Comparison of ENCODE assay signal across 17 cellular contexts in the genomic region with DNA sequence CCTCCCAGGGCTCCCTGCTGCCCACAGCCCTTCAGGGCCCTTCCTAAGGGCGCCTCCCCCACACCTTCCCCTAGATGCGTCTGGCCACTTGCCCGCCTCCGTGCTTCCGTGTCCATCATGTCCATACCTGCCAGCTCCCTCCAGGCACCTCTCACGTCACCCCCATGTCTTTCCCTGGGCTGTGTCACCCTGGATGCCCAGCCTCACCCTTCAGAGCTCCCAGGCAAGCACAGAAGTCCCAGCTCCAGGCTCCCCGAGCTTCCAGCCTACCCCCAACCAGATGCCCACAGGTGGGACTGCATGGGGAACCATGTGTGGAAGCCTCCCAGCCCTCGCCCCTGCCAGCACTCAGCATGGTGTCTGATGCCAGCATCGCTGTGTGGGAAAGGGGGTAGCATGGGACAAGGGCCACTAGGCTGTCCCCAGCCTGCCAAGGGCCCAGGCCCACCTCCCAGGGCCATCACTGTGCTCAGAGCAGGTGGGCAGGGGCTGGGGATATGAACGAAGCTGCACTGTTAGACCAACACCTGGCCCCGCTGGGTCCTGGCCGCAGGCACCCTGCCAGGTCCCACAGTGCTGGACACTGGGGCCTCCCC. TPM values are rescaled to one million over a fixed set of nuclear protein-coding genes. Genes with fewer than 3 reads are reported as not detected.
DNase-seq lines count a peak whose midpoint lies in the region; ATAC-seq and TF ChIP-seq lines count a peak whose summit lies in the region.
"Had no signal": no experiment of that assay in that cellular context is flagged by ENCODE, and none has a peak within 500 bp of the region (broad histone marks: within the 10 kb centered on the region; RNA-seq: fewer than 3 reads in every experiment).

No MANE protein-coding gene starts in this region.

- no peaks in the 10 kb centered on the region for H3K36me3 ChIP-seq in breast epithelium
- H3K36me3 ChIP-seq: uterus had no signal

- H3K4me3 Mint-ChIP-seq in MCF 10A (ENCODE audit: unreplicated experiment) (peak overlapping the region; percentile 26), memory B cell (peak overlapping the region; percentile 39), type B pancreatic cell (peak overlapping the region; percentile 57)
- peak overlapping the region; percentile 72 for H3K4me3 Mint-ChIP-seq in activated naive CD8-positive, alpha-beta T cell

- H3K9me3 ChIP-seq in breast epithelium = no peaks in the 10 kb centered on the region
- H3K9me3 ChIP-seq: uterus had no signal

- no peaks in the 10 kb centered on the region for H3K9me3 Mint-ChIP-seq in MCF 10A (ENCODE audit: unreplicated experiment)
- no peaks in the 10 kb centered on the region for H3K9me3 Mint-ChIP-seq in activated naive CD8-positive, alpha-beta T cell (ENCODE audit: low read depth)
- no peaks in the 10 kb centered on the region for H3K9me3 Mint-ChIP-seq in memory B cell
- no peaks in the 10 kb centered on the region for H3K9me3 Mint-ChIP-seq in type B pancreatic cell

- no peak overlapping the region for H3K27ac ChIP-seq in breast epithelium
- H3K27ac ChIP-seq: hepatocyte, parathyroid adenoma, VCaP had no signal

- DNase-seq in MCF 10A (ENCODE audit: unreplicated experiment) (peak; percentile 90), breast epithelium (ENCODE audit: low spot score in 2 of 2) (no peak), memory B cell (ENCODE audit: low spot score in 2 of 2) (no peak), type B pancreatic cell (ENCODE audit: extremely low spot score, unreplicated experiment) (no peak), glomerular visceral epithelial cell (ENCODE audit: extremely low spot score) (no peak), GM20000 (ENCODE audit: low spot score) (no peak)
- DNase-seq: activated T-cell treated with anti-CD3 and anti-CD28 coated beads, Interleukin-2, amount 50 U/mL, for 48 hours; Karpas-422; NCI-H2029 treated with DMSO at 0.1 percent for 48 hours; stimulated activated CD4-positive, alpha-beta T cell treated with anti-CD3 and anti-CD28 coated beads, Interleukin-15, amount 100 ng/mL, for 24 hours had no signal

- no peak for TF ChIP-seq POLR2A in breast epithelium (IDR thresholded peaks at IDR 0.05)

- no peaks in the 10 kb centered on the region for H3K27me3 Mint-ChIP-seq in MCF 10A (ENCODE audit: insufficient read depth, unreplicated experiment)
- H3K27me3 Mint-ChIP-seq in activated naive CD8-positive, alpha-beta T cell = no peaks in the 10 kb centered on the region
- no peaks in the 10 kb centered on the region for H3K27me3 Mint-ChIP-seq in memory B cell
- H3K27me3 Mint-ChIP-seq in type B pancreatic cell = no peaks in the 10 kb centered on the region

- H3K4me1 Mint-ChIP-seq in MCF 10A (ENCODE audit: insufficient read depth, unreplicated experiment) = peaks cover 6% of the 10 kb centered on the region
- H3K4me1 Mint-ChIP-seq in activated naive CD8-positive, alpha-beta T cell (ENCODE audit: low read depth) = peaks cover 47% of the 10 kb centered on the region
- H3K4me1 Mint-ChIP-seq in memory B cell = peaks cover 3% of the 10 kb centered on the region
- H3K4me1 Mint-ChIP-seq in type B pancreatic cell (ENCODE audit: unreplicated experiment) = peaks cover 6% of the 10 kb centered on the region

- H3K4me1 ChIP-seq in breast epithelium = peaks cover 0 to 5% of the 10 kb centered on the region in 2 donors

- no TSS peak for BruUV-seq in MCF 10A (replicated peaks; lab: Mats Ljungman, UMichigan)

- POLR2A ChIA-PET in MCF 10A (lab: Yijun Ruan, JAX) = interaction anchor here (0.6 to 1.6 kb wide), 5 partner anchors 8 to 126 kb away, joined by 3 to 8 read pairs (median 5); a partner anchor contains a TSS

- H3K36me3 Mint-ChIP-seq in MCF 10A (ENCODE audit: insufficient read depth, unreplicated experiment) (peaks cover 10% of the 10 kb centered on the region), memory B cell (peaks cover 2% of the 10 kb centered on the region), type B pancreatic cell (peaks cover 6% of the 10 kb centered on the region)
- peaks cover 6% of the 10 kb centered on the region for H3K36me3 Mint-ChIP-seq in activated naive CD8-positive, alpha-beta T cell

- intact Hi-C loops in MCF 10A (cut with micrococcal nuclease) (no loop called here), breast epithelium (cut with DNase I; ENCODE audit: low total_unique reads) (loop anchor here (10.0 kb wide), 1 partner anchor 120 kb away; a partner anchor contains a TSS)

- TF ChIP-seq CTCF in MCF 10A (IDR thresholded peaks at IDR 0.05; ENCODE audit: unreplicated experiment) = no peak
- no peak for TF ChIP-seq CTCF in breast epithelium (IDR thresholded peaks at IDR 0.05)
- TF ChIP-seq CTCF in type B pancreatic cell (conservative IDR thresholded peaks at IDR 0.05) = no peak
- no peak for TF ChIP-seq CTCF in GM20000 (IDR thresholded peaks at IDR 0.05; ENCODE audit: extremely low read depth, missing control alignments)

- CTCF ChIA-PET in MCF 10A (lab: Yijun Ruan, JAX) = interaction anchor here (0.6 to 1.7 kb wide), 2 partner anchors 258 to 289 kb away, joined by 3 to 5 read pairs; no protein-coding TSS in a partner anchor

- H3K27ac Mint-ChIP-seq in MCF 10A (ENCODE audit: low read depth, unreplicated experiment) (no peak overlapping the region), memory B cell (no peak overlapping the region), type B pancreatic cell (no peak overlapping the region)
- peak overlapping the region; percentile 66 for H3K27ac Mint-ChIP-seq in activated naive CD8-positive, alpha-beta T cell

- H3K4me3 ChIP-seq in breast epithelium = no peak overlapping the region
- H3K4me3 ChIP-seq: GM12878, hepatocyte, uterus had no signal

- ATAC-seq in memory B cell (ENCODE audit: low read depth) (no peak), HG02610 (IDR thresholded peaks at IDR 0.05; ENCODE audit: unreplicated experiment) (no peak)
- ATAC-seq: GM12878 had no signal

- H3K27me3 ChIP-seq in breast epithelium = no peaks in the 10 kb centered on the region
- H3K27me3 ChIP-seq: hepatocyte, uterus had no signal

RNA-seq across cellular contexts. Expression of a gene that starts 1.9 kb away (rescaled TPM):
- total RNA-seq in MCF 10A (2022) (37.0 and 43.7 TPM in 2 replicates), breast epithelium (10 to 100 TPM; 16.5 to 22.6 (median 22.4) TPM), type B pancreatic cell (ENCODE audit: low replicate concordance) (30.6 and 31.8 TPM in 2 replicates)

RNA-seq across cellular contexts. Expression of a gene that starts 16.0 kb away (rescaled TPM):
- 105 and 121 TPM in 2 replicates for total RNA-seq in MCF 10A (2022)
- total RNA-seq in breast epithelium = 10 to 100 TPM; 67.0 to 78.7 (median 69.0) TPM
- 69.6 and 75.3 TPM in 2 replicates for total RNA-seq in type B pancreatic cell (ENCODE audit: low replicate concordance)

RNA-seq across cellular contexts. Expression of a gene that starts 27.4 kb away (rescaled TPM):
- 18.3 and 23.9 TPM in 2 replicates for total RNA-seq in MCF 10A (2022)
- total RNA-seq in breast epithelium = 10 to 100 TPM; 24.5 to 49.5 (median 36.7) TPM
- total RNA-seq in type B pancreatic cell (ENCODE audit: low replicate concordance) = 56.0 and 71.1 TPM in 2 replicates

RNA-seq across cellular contexts. Expression of a gene that starts 42.6 kb away (rescaled TPM):
- 71.9 and 76.8 TPM in 2 replicates for total RNA-seq in MCF 10A (2022)
- 100 to 1,000 TPM in 1 of 3 donors, 10 to 100 TPM in 2; 46.5 to 118 (median 78.0) TPM for total RNA-seq in breast epithelium
- 72.8 and 166 TPM in 2 replicates for total RNA-seq in type B pancreatic cell (ENCODE audit: low replicate concordance)

RNA-seq across cellular contexts. Expression of a gene that starts 47.3 kb away (rescaled TPM):
- total RNA-seq in MCF 10A (2022) = 29.0 and 37.2 TPM in 2 replicates
- total RNA-seq in breast epithelium = 10 to 100 TPM; 19.4 to 30.5 (median 28.7) TPM
- 21.5 and 22.1 TPM in 2 replicates for total RNA-seq in type B pancreatic cell (ENCODE audit: low replicate concordance)
